In the genomic region with DNA sequence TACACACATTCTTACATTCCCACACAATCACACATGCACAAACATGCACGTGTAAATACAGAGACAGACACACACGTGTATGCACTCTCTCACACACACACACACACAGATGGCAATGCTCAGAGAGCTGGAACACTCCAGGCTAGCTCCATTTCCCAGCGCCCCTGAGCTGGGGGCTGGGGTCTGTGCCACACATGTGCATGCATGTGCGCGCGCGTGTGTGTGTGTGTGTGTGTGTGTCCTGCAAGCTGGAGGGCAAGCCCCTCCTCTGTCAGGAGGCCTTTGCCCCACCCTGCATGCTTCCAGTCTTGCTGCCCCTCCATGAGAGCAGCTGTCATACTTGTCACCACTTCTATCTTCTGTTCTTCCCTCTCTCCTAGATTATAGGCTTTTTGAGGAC, we compare ENCODE assay signal across 13 cellular contexts. TPM values are rescaled to one million over a fixed set of nuclear protein-coding genes. Genes with fewer than 3 reads are reported as not detected.
DNase-seq lines count a peak whose midpoint lies in the region; ATAC-seq and TF ChIP-seq lines count a peak whose summit lies in the region.
"Had no signal": no experiment of that assay in that cellular context is flagged by ENCODE, and none has a peak within 500 bp of the region (broad histone marks: within the 10 kb centered on the region; RNA-seq: fewer than 3 reads in every experiment).

No MANE protein-coding gene starts in this region.

- H3K36me3 Mint-ChIP-seq in endodermal cell (ENCODE audit: low read depth) = no peaks in the 10 kb centered on the region
- H3K36me3 Mint-ChIP-seq in activated T-helper 1 cell treated with anti-CD3 and anti-CD28 coated beads, Interleukin-12 subunit alpha, Interleukin-12 subunit beta, Interleukin-2, Interleukin-4 antibody, amounts not matched to agents 30 ng/mL and 10 ng/mL and 1 ng/mL, durations not matched to agents 14 hours and 24 hours and 36 hours (ENCODE audit: low read depth) = no peaks in the 10 kb centered on the region
- H3K36me3 Mint-ChIP-seq: CD4-positive, CD25-positive, alpha-beta regulatory T cell had no signal

- no peak overlapping the region for H2BK120ac ChIP-seq in neuronal stem cell (ENCODE audit: low read depth, low read length)

- no peak overlapping the region for H3K14ac ChIP-seq in neuronal stem cell (ENCODE audit: low read length)

- ATAC-seq in Right ventricle myocardium superior (ENCODE audit: poor library complexity) (peak; percentile 14), left cardiac atrium (no peak)

- H3K36me3 ChIP-seq in endodermal cell (ENCODE audit: control insufficient read depth, insufficient read depth, low read length) (no peaks in the 10 kb centered on the region), neuronal stem cell (replicated peaks in 1 of 2; ENCODE audit: control insufficient read depth in 2 of 2, insufficient read depth in 2 of 2, low read length in 2 of 2) (peaks cover 0 to 3% of the 10 kb centered on the region in 2 donors)
- H3K36me3 ChIP-seq: BLaER1 treated with 17β-estradiol and CSF1 and Interleukin-3, amounts not matched to agents 10 nM and 100 nM had no signal

- DNase-seq in Right ventricle myocardium superior (no peak), left cardiac atrium (no peak), endodermal cell (peak; percentile 33), neuronal stem cell (ENCODE audit: low spot score) (no peak)
- DNase-seq in activated T-helper 1 cell treated with anti-CD3 and anti-CD28 coated beads, Interleukin-12 subunit alpha, Interleukin-12 subunit beta, Interleukin-2, Interleukin-4 antibody, amounts not matched to agents 30 ng/mL and 10 ng/mL and 1 ng/mL, durations not matched to agents 14 hours and 24 hours and 36 hours (ENCODE audit: low spot score) = no peak
- DNase-seq in activated CD4-positive, alpha-beta T cell treated with anti-CD3 and anti-CD28 coated beads for 48 hours = no peak
- no peak for DNase-seq in central memory CD4-positive, alpha-beta T cell
- DNase-seq: 8988T; ACHN; CD4-positive, CD25-positive, alpha-beta regulatory T cell; GM23248; H7 had no signal

- no peak overlapping the region for H3K4ac ChIP-seq in neuronal stem cell (ENCODE audit: low read length)

- no peak overlapping the region for H3K27ac Mint-ChIP-seq in endodermal cell
- no peak overlapping the region for H3K27ac Mint-ChIP-seq in activated T-helper 1 cell treated with anti-CD3 and anti-CD28 coated beads, Interleukin-12 subunit alpha, Interleukin-12 subunit beta, Interleukin-2, Interleukin-4 antibody, amounts not matched to agents 30 ng/mL and 10 ng/mL and 1 ng/mL, durations not matched to agents 14 hours and 24 hours and 36 hours
- H3K27ac Mint-ChIP-seq: CD4-positive, CD25-positive, alpha-beta regulatory T cell had no signal

- no peak overlapping the region for H2BK15ac ChIP-seq in neuronal stem cell (ENCODE audit: low read length)

- H3K4me3 Mint-ChIP-seq in endodermal cell = no peak overlapping the region
- no peak overlapping the region for H3K4me3 Mint-ChIP-seq in activated T-helper 1 cell treated with anti-CD3 and anti-CD28 coated beads, Interleukin-12 subunit alpha, Interleukin-12 subunit beta, Interleukin-2, Interleukin-4 antibody, amounts not matched to agents 30 ng/mL and 10 ng/mL and 1 ng/mL, durations not matched to agents 14 hours and 24 hours and 36 hours
- H3K4me3 Mint-ChIP-seq: CD4-positive, CD25-positive, alpha-beta regulatory T cell had no signal

- no peak overlapping the region for H3K18ac ChIP-seq in neuronal stem cell (ENCODE audit: low read length)

- peaks cover 6% of the 10 kb centered on the region for H3K9me3 Mint-ChIP-seq in endodermal cell
- no peaks in the 10 kb centered on the region for H3K9me3 Mint-ChIP-seq in activated T-helper 1 cell treated with anti-CD3 and anti-CD28 coated beads, Interleukin-12 subunit alpha, Interleukin-12 subunit beta, Interleukin-2, Interleukin-4 antibody, amounts not matched to agents 30 ng/mL and 10 ng/mL and 1 ng/mL, durations not matched to agents 14 hours and 24 hours and 36 hours

- no peak overlapping the region for H4K91ac ChIP-seq in neuronal stem cell (ENCODE audit: low read depth, low read length, poor library complexity)

- H3K4me2 ChIP-seq in neuronal stem cell (ENCODE audit: insufficient read depth, low read length, poor library complexity, severe bottlenecking) = no peak overlapping the region
- H3K4me2 ChIP-seq: BLaER1 treated with 17β-estradiol and CSF1 and Interleukin-3, amounts not matched to agents 10 nM and 100 nM had no signal

- H3K4me1 ChIP-seq in endodermal cell (ENCODE audit: control insufficient read depth, insufficient read depth, low read length) (no peaks in the 10 kb centered on the region), neuronal stem cell (ENCODE audit: control insufficient read depth in 2 of 2, insufficient read depth in 1 of 2, low read depth in 1 of 2, low read length in 2 of 2) (peaks cover 8 to 11% of the 10 kb centered on the region in 2 donors)
- H3K4me1 ChIP-seq: BLaER1 treated with 17β-estradiol and CSF1 and Interleukin-3, amounts not matched to agents 10 nM and 100 nM had no signal

- peaks cover 2% of the 10 kb centered on the region for H3K79me1 ChIP-seq in neuronal stem cell (ENCODE audit: low read depth, low read length)

- H3K4me1 Mint-ChIP-seq in endodermal cell = peaks cover 5% of the 10 kb centered on the region
- H3K4me1 Mint-ChIP-seq in activated T-helper 1 cell treated with anti-CD3 and anti-CD28 coated beads, Interleukin-12 subunit alpha, Interleukin-12 subunit beta, Interleukin-2, Interleukin-4 antibody, amounts not matched to agents 30 ng/mL and 10 ng/mL and 1 ng/mL, durations not matched to agents 14 hours and 24 hours and 36 hours (ENCODE audit: low read depth) = peaks cover 5% of the 10 kb centered on the region
- H3K4me1 Mint-ChIP-seq: CD4-positive, CD25-positive, alpha-beta regulatory T cell had no signal

- 82 to 100% methylated on average over 2 to 7 of the region's 7 CpGs for WGBS in endodermal cell (ENCODE audit: insufficient coverage in 1 of 2, insufficient read length in 1 of 2), 2 experiments
- no CpG with 5 or more reads among the region's 7 CpGs for WGBS in neuronal stem cell (ENCODE audit: extremely low coverage in 2 of 2, insufficient read length in 2 of 2, insufficient replicate concordance in 1 of 2), 2 donors

- TF ChIP-seq CTCF in endodermal cell (conservative IDR thresholded peaks at IDR 0.05) = no peak

- H3K9me3 ChIP-seq in endodermal cell (ENCODE audit: control insufficient read depth, low read length) (peaks cover 9% of the 10 kb centered on the region), neuronal stem cell (replicated peaks in 1 of 2; ENCODE audit: control insufficient read depth in 2 of 2, insufficient read depth in 1 of 2, low read depth in 1 of 2, low read length in 2 of 2) (peaks cover 5 to 25% of the 10 kb centered on the region in 2 donors)

- H3K27me3 ChIP-seq in endodermal cell (ENCODE audit: control insufficient read depth, insufficient read depth, low read length, poor library complexity, severe bottlenecking) (no peaks in the 10 kb centered on the region), neuronal stem cell (ENCODE audit: control insufficient read depth in 3 of 3, insufficient read depth in 3 of 3, low read depth in 1 of 3, low read length in 3 of 3) (peaks cover 0 to 6% (median 4%) of the 10 kb centered on the region in 3 experiments)

- no peak overlapping the region for H2AFZ ChIP-seq in neuronal stem cell (ENCODE audit: low read length)
- H2AFZ ChIP-seq: GM23248 had no signal

- H2BK5ac ChIP-seq in neuronal stem cell (ENCODE audit: low read length) = no peak overlapping the region

- no peak overlapping the region for H4K8ac ChIP-seq in neuronal stem cell (ENCODE audit: low read depth, low read length)

- intact Hi-C loops in Right ventricle myocardium superior (cut with DNase I) (no loop called here), left cardiac atrium (cut with DNase I) (no loop called here)
- intact Hi-C loops in activated T-helper 1 cell treated with anti-CD3 and anti-CD28 coated beads, Interleukin-12 subunit alpha, Interleukin-12 subunit beta, Interleukin-2, Interleukin-4 antibody, amounts not matched to agents 30 ng/mL and 10 ng/mL and 1 ng/mL, durations not matched to agents 14 hours and 24 hours and 36 hours (cut with micrococcal nuclease) = no loop called here

- no peak overlapping the region for H3K9ac ChIP-seq in endodermal cell (ENCODE audit: extremely low read depth, low read length, poor library complexity, severe bottlenecking)
- H3K9ac ChIP-seq in neuronal stem cell (ENCODE audit: low read depth, low read length, poor library complexity) = no peak overlapping the region
- H3K9ac ChIP-seq: BLaER1 treated with 17β-estradiol and CSF1 and Interleukin-3, amounts not matched to agents 10 nM and 100 nM; GM23248 had no signal

- H3K4me3 ChIP-seq in endodermal cell (ENCODE audit: low read length) = no peak overlapping the region
- H3K4me3 ChIP-seq in neuronal stem cell (ENCODE audit: low read length in 2 of 2) = peak overlapping the region in 1 of 2 donors; percentile 72
- H3K4me3 ChIP-seq: BLaER1 treated with 17β-estradiol and CSF1 and Interleukin-3, amounts not matched to agents 10 nM and 100 nM; GM23248 had no signal

- no peaks in the 10 kb centered on the region for H3K27me3 Mint-ChIP-seq in endodermal cell (ENCODE audit: insufficient read depth)
- peaks cover 6% of the 10 kb centered on the region for H3K27me3 Mint-ChIP-seq in activated T-helper 1 cell treated with anti-CD3 and anti-CD28 coated beads, Interleukin-12 subunit alpha, Interleukin-12 subunit beta, Interleukin-2, Interleukin-4 antibody, amounts not matched to agents 30 ng/mL and 10 ng/mL and 1 ng/mL, durations not matched to agents 14 hours and 24 hours and 36 hours (ENCODE audit: insufficient read depth)

- peak overlapping the region; percentile 38 for H3K23ac ChIP-seq in neuronal stem cell (ENCODE audit: low read depth, low read length, poor library complexity)

- no peak overlapping the region for H2AK5ac ChIP-seq in neuronal stem cell (ENCODE audit: low read depth, low read length)

- no peak overlapping the region for H2BK12ac ChIP-seq in neuronal stem cell (ENCODE audit: low read length)

- no peak overlapping the region for H3K27ac ChIP-seq in endodermal cell (ENCODE audit: low read depth, low read length)
- no peak overlapping the region for H3K27ac ChIP-seq in neuronal stem cell (replicated peaks; ENCODE audit: low read length)
- H3K27ac ChIP-seq: BLaER1 treated with 17β-estradiol and CSF1 and Interleukin-3, amounts not matched to agents 10 nM and 100 nM; GM23248 had no signal

RNA-seq across cellular contexts. Expression of a gene that starts 16.6 kb away (rescaled TPM):
- total RNA-seq in Right ventricle myocardium superior (28.2 TPM), left cardiac atrium (10 to 100 TPM; 24.4 to 25.3 TPM), endodermal cell (10 to 100 TPM; 53.6 to 95.2 TPM)
- 21.5 TPM for polyA plus RNA-seq in endodermal cell (2013, experiment 1 of 2)
- 27.6 TPM for polyA plus RNA-seq in endodermal cell (2013, experiment 2 of 2)
- 11.1 TPM for polyA plus RNA-seq in neuronal stem cell (2013, experiment 1 of 2)
- 11.3 TPM for polyA plus RNA-seq in neuronal stem cell (2013, experiment 2 of 2)
- total RNA-seq in activated T-helper 1 cell treated with anti-CD3 and anti-CD28 coated beads, Interleukin-12 subunit alpha, Interleukin-12 subunit beta, Interleukin-2, Interleukin-4 antibody, amounts not matched to agents 30 ng/mL and 10 ng/mL and 1 ng/mL, durations not matched to agents 14 hours and 24 hours and 36 hours = 3.0 and 3.3 TPM in 2 replicates
- total RNA-seq: CD4-positive, CD25-positive, alpha-beta regulatory T cell had no signal
